Comparison of ENCODE assay signal across 18 cellular contexts in the genomic region with DNA sequence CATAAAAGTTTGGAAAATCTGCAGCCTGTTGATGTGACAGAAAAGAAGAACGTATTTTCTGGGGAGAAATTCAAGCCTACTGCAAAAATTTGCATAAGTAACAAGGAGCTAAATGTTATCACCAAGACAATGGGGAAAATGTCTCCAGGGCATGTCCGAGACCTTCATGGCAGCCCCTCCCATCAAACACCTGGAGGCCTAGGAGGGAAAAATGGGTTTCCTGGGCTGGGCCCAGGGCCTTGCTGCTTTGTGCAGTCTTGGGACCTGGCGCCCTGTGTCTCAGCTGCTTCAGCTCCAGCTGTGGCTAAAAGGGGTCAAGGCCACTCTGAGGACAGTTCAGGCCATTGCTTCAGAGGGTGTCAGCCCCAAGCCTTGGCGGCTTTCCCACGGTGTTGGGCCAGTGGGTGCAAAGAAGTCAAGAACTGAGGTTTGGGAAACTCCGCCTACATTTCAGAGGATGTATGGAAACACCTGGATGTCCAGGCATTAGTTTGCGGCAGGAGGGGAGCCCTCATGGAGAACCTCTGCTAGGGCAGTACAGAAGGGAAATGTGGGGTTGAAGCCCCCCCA. TPM values are rescaled to one million over a fixed set of nuclear protein-coding genes. Genes with fewer than 3 reads are reported as not detected.
DNase-seq lines count a peak whose midpoint lies in the region; ATAC-seq and TF ChIP-seq lines count a peak whose summit lies in the region.
"Had no signal": no experiment of that assay in that cellular context is flagged by ENCODE, and none has a peak within 500 bp of the region (broad histone marks: within the 10 kb centered on the region; RNA-seq: fewer than 3 reads in every experiment).

No MANE protein-coding gene starts in this region.

- no peaks in the 10 kb centered on the region for H3K27me3 Mint-ChIP-seq in WTC11 (ENCODE audit: low read depth)
- H3K27me3 Mint-ChIP-seq in CD8-positive, alpha-beta memory T cell: no peaks in the 10 kb centered on the region
- no peaks in the 10 kb centered on the region for H3K27me3 Mint-ChIP-seq in T-helper 17 cell
- H3K27me3 Mint-ChIP-seq: B cell; CD4-positive, CD25-positive, alpha-beta regulatory T cell had no signal

- H3K27ac Mint-ChIP-seq in WTC11: peak overlapping the region; percentile 64; the same call in 1 of the 2 replicates
- peak overlapping the region in 1 of 8 donors; percentile 18 for H3K27ac Mint-ChIP-seq in CD8-positive, alpha-beta memory T cell
- H3K27ac Mint-ChIP-seq in T-helper 17 cell: no peak overlapping the region
- H3K27ac Mint-ChIP-seq: B cell; CD8-positive, alpha-beta T cell had no signal

- H3K27ac ChIP-seq in right atrium auricular region: no peak overlapping the region
- no peak overlapping the region for H3K27ac ChIP-seq in CD8-positive, alpha-beta memory T cell (ENCODE audit: low read depth, low read length)
- H3K27ac ChIP-seq: 22Rv1, BLaER1, C4-2B, GM23248 had no signal

- peaks cover 9% of the 10 kb centered on the region; the same call in 1 of the 2 replicates for H3K9me3 Mint-ChIP-seq in WTC11
- no peaks in the 10 kb centered on the region for H3K9me3 Mint-ChIP-seq in CD8-positive, alpha-beta memory T cell
- H3K9me3 Mint-ChIP-seq: CD8-positive, alpha-beta T cell had no signal

- ATAC-seq in Right ventricle myocardium inferior: no peak
- no peak for ATAC-seq in WTC11
- ATAC-seq in left lobe of liver: peak; percentile 13
- ATAC-seq in T-helper 17 cell: no peak
- ATAC-seq: CD8-positive, alpha-beta T cell had no signal

- TF ChIP-seq CTCF in right atrium auricular region (IDR thresholded peaks at IDR 0.05): no peak
- TF ChIP-seq CTCF in WTC11 (IDR thresholded peaks at IDR 0.05): no peak

- H3K9me3 ChIP-seq in right atrium auricular region (no peaks in the 10 kb centered on the region), T-helper 17 cell (ENCODE audit: control insufficient read depth, low read length, poor library complexity, severe bottlenecking) (no peaks in the 10 kb centered on the region)
- H3K9me3 ChIP-seq in CD8-positive, alpha-beta memory T cell (ENCODE audit: low read length): no peaks in the 10 kb centered on the region
- H3K9me3 ChIP-seq: BLaER1, HAP-1 had no signal

- intact Hi-C loops in Right ventricle myocardium inferior (cut with DNase I): no loop called here

- no peak overlapping the region for H3K4me3 ChIP-seq in right atrium auricular region
- H3K4me3 ChIP-seq in CD8-positive, alpha-beta memory T cell (ENCODE audit: low read length): no peak overlapping the region
- H3K4me3 ChIP-seq: BLaER1, GM23248, HAP-1 had no signal

- H3K4me3 Mint-ChIP-seq in WTC11 (no peak overlapping the region), T-helper 17 cell (no peak overlapping the region)
- no peak overlapping the region for H3K4me3 Mint-ChIP-seq in CD8-positive, alpha-beta memory T cell
- H3K4me3 Mint-ChIP-seq: B cell; CD4-positive, CD25-positive, alpha-beta regulatory T cell; CD8-positive, alpha-beta T cell had no signal

- DNase-seq in Right ventricle myocardium inferior (ENCODE audit: missing footprints): peak; percentile 53
- DNase-seq in right atrium auricular region (ENCODE audit: low spot score): no peak
- peak; percentile 34 for DNase-seq in ELF-1 (ENCODE audit: low read depth, low spot score)
- DNase-seq in WTC11 (ENCODE audit: low spot score): no peak
- no peak for DNase-seq in left lobe of liver (ENCODE audit: low spot score)
- DNase-seq in CD8-positive, alpha-beta memory T cell: no peak
- no peak for DNase-seq in KG1 (lab: John Stamatoyannopoulos, UW)
- no peak for DNase-seq in T-helper 17 cell
- DNase-seq: CD4-positive, CD25-positive, alpha-beta regulatory T cell; CD8-positive, alpha-beta T cell; DMS 273 treated with DMSO at 0.1 percent for 48 hours; DMS79; GM23248 had no signal

- H3K4me1 ChIP-seq in right atrium auricular region: no peaks in the 10 kb centered on the region
- H3K4me1 ChIP-seq in CD8-positive, alpha-beta memory T cell (ENCODE audit: insufficient read depth, low read length): no peaks in the 10 kb centered on the region
- H3K4me1 ChIP-seq: BLaER1, HAP-1 had no signal

- peaks cover 41% of the 10 kb centered on the region for H3K4me1 Mint-ChIP-seq in WTC11
- H3K4me1 Mint-ChIP-seq in CD8-positive, alpha-beta memory T cell: peaks cover 21 to 41% (median 41%) of the 10 kb centered on the region in 3 donors
- peaks cover 13% of the 10 kb centered on the region for H3K4me1 Mint-ChIP-seq in T-helper 17 cell

- peaks cover 14% of the 10 kb centered on the region for H3K36me3 Mint-ChIP-seq in WTC11
- H3K36me3 Mint-ChIP-seq in CD8-positive, alpha-beta memory T cell: peaks cover 19 to 59% (median 28%) of the 10 kb centered on the region in 3 donors
- H3K36me3 Mint-ChIP-seq in T-helper 17 cell (ENCODE audit: low read depth): peaks cover 14% of the 10 kb centered on the region

- POLR2A ChIA-PET in WTC11 (lab: Charles Lee): no interaction called here
- POLR2A ChIA-PET in CD8-positive, alpha-beta memory T cell (lab: Charles Lee): no interaction called here

- no peaks in the 10 kb centered on the region for H3K27me3 ChIP-seq in right atrium auricular region
- H3K27me3 ChIP-seq in CD8-positive, alpha-beta memory T cell (ENCODE audit: insufficient read depth, low read length, poor library complexity, severe bottlenecking): no peaks in the 10 kb centered on the region
- H3K27me3 ChIP-seq: BLaER1 had no signal

- CTCF ChIA-PET in WTC11 (lab: Charles Lee): no interaction called here
- CTCF ChIA-PET in CD8-positive, alpha-beta memory T cell (lab: Charles Lee): no interaction called here

- H3K36me3 ChIP-seq in right atrium auricular region: peaks cover 6% of the 10 kb centered on the region
- H3K36me3 ChIP-seq in CD8-positive, alpha-beta memory T cell (ENCODE audit: insufficient read depth, low read length): peaks cover 6% of the 10 kb centered on the region

TF ChIP-seq in WTC11, 78 proteins besides CTCF, POLR2A, EP300 and RAD21 (continues in another document):
- TF ChIP-seq, protein P1, sequence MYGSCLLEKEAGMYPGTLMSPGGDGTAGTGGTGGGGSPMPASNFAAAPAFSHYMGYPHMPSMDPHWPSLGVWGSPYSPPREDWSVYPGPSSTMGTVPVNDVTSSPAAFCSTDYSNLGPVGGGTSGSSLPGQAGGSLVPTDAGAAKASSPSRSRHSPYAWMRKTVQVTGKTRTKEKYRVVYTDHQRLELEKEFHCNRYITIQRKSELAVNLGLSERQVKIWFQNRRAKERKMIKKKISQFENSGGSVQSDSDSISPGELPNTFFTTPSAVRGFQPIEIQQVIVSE (CRISPR knock-in tag; IDR thresholded peaks at IDR 0.05; ENCODE audit: borderline replicate concordance): no peak
- TF ChIP-seq ZMAT4 (CRISPR knock-in tag; IDR thresholded peaks at IDR 0.05): no peak
- TF ChIP-seq, protein P2, sequence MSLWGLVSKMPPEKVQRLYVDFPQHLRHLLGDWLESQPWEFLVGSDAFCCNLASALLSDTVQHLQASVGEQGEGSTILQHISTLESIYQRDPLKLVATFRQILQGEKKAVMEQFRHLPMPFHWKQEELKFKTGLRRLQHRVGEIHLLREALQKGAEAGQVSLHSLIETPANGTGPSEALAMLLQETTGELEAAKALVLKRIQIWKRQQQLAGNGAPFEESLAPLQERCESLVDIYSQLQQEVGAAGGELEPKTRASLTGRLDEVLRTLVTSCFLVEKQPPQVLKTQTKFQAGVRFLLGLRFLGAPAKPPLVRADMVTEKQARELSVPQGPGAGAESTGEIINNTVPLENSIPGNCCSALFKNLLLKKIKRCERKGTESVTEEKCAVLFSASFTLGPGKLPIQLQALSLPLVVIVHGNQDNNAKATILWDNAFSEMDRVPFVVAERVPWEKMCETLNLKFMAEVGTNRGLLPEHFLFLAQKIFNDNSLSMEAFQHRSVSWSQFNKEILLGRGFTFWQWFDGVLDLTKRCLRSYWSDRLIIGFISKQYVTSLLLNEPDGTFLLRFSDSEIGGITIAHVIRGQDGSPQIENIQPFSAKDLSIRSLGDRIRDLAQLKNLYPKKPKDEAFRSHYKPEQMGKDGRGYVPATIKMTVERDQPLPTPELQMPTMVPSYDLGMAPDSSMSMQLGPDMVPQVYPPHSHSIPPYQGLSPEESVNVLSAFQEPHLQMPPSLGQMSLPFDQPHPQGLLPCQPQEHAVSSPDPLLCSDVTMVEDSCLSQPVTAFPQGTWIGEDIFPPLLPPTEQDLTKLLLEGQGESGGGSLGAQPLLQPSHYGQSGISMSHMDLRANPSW (CRISPR knock-in tag; conservative IDR thresholded peaks at IDR 0.05; ENCODE audit: low read depth): no peak
- TF ChIP-seq NFE2L1 (CRISPR knock-in tag; IDR thresholded peaks at IDR 0.05): no peak
- TF ChIP-seq, protein P3, sequence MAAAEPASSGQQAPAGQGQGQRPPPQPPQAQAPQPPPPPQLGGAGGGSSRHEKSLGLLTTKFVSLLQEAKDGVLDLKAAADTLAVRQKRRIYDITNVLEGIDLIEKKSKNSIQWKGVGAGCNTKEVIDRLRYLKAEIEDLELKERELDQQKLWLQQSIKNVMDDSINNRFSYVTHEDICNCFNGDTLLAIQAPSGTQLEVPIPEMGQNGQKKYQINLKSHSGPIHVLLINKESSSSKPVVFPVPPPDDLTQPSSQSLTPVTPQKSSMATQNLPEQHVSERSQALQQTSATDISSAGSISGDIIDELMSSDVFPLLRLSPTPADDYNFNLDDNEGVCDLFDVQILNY (CRISPR knock-in tag; IDR thresholded peaks at IDR 0.05): no peak
- no peak for TF ChIP-seq NFATC4 (CRISPR knock-in tag; IDR thresholded peaks at IDR 0.05)
- TF ChIP-seq MAX (CRISPR knock-in tag; IDR thresholded peaks at IDR 0.05): no peak
- TF ChIP-seq ATF1 (CRISPR knock-in tag; IDR thresholded peaks at IDR 0.05): no peak
- TF ChIP-seq IRF2 (CRISPR knock-in tag; IDR thresholded peaks at IDR 0.05; ENCODE audit: borderline replicate concordance, low read depth): no peak
- TF ChIP-seq ESRRA (CRISPR knock-in tag; IDR thresholded peaks at IDR 0.05; ENCODE audit: borderline replicate concordance): no peak

RNA-seq across cellular contexts. Expression of gene CERT1, which starts 13.1 kb away (rescaled TPM):
- total RNA-seq in Right ventricle myocardium inferior (26.0 TPM), right atrium auricular region (10 to 100 TPM; 12.3 to 12.6 TPM), WTC11 (2021) (48.5 to 50.8 TPM (median 49.0 TPM) in 3 replicates), left lobe of liver (16.4 TPM), T-helper 17 cell (10 to 100 TPM; 29.9 to 37.2 TPM)
- total RNA-seq in CD8-positive, alpha-beta memory T cell: 10 to 100 TPM; 35.0 to 35.4 TPM
- 18.5 TPM for polyA plus RNA-seq in CD8-positive, alpha-beta memory T cell

RNA-seq across cellular contexts. Expression of gene POLK, which starts 13.4 kb away (rescaled TPM):
- total RNA-seq in Right ventricle myocardium inferior: 20.1 TPM
- total RNA-seq in right atrium auricular region: 10 to 100 TPM; 19.1 to 21.1 TPM
- 7.1 to 9.9 TPM (median 8.2 TPM) in 3 replicates for total RNA-seq in WTC11 (2021)
- 9.9 TPM for total RNA-seq in left lobe of liver
- 10 to 100 TPM; 35.9 to 36.9 TPM for total RNA-seq in CD8-positive, alpha-beta memory T cell
- polyA plus RNA-seq in CD8-positive, alpha-beta memory T cell: 19.4 TPM
- total RNA-seq in T-helper 17 cell: 10 to 100 TPM; 18.8 to 23.4 TPM

Comparison
In these comparisons a context has a peak if more than half of its experiments do, and no peak if none do; other contexts are left out.
1. DNase-seq: peak in Right ventricle myocardium inferior (single experiment) and ELF-1 (single experiment); none in right atrium auricular region (single experiment), WTC11 (single experiment), left lobe of liver (single experiment), CD8-positive, alpha-beta memory T cell (0 of 5), KG1 (single experiment) and T-helper 17 cell (0 of 3).